In the genomic region with DNA sequence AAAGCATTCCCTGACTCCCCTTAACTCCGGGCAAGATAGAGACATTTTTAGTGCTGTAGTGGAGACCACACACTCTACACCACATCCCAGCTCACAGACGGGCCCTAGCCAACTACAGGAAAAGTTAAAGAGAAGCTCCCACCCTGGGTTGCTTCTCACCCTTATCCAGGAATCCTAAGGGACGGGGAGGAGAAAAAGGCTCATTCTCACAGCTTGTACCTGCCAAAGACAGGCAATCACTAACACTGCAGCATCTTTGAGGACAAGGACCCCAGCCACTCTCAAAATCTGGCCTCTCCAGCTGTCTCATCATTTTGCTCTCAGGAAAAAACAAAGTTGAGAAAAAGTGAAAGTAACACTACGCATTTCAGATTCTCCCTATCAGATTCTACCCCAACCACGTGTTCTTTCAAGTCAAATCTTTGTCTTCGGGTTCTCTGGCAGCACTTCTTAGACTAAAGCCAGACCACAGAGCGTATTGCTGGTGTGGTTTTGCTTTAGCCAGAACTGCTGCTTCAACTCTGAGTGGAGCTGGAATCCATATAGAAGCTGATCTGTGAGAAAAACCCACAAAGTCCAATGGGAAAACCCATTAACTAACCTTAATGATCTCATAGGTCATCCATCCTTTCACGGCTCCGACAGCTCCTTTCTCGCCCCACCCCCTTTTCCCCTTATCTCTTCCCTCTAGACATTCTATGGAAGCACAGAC, we compare ENCODE assay signal across 8 cellular contexts.
DNase-seq lines count a peak whose midpoint lies in the region; ATAC-seq and TF ChIP-seq lines count a peak whose summit lies in the region.

No MANE protein-coding gene starts in this region.

- peak overlapping the region; percentile 71 to 87 (median 78) for H3K4me3 Mint-ChIP-seq in naive thymus-derived CD8-positive, alpha-beta T cell

- ATAC-seq in GM21786 (IDR thresholded peaks at IDR 0.05; ENCODE audit: unreplicated experiment): peak; percentile 65
- peak; percentile 88 to 95 for ATAC-seq in naive thymus-derived CD8-positive, alpha-beta T cell

- peak overlapping the region; percentile 52 to 64 (median 61) for H3K27ac ChIP-seq in Peyer's patch

- no peaks in the 10 kb centered on the region for H3K9me3 ChIP-seq in Peyer's patch

- H3K4me1 ChIP-seq in Peyer's patch: no peaks in the 10 kb centered on the region

- no peaks in the 10 kb centered on the region for H3K27me3 Mint-ChIP-seq in naive thymus-derived CD8-positive, alpha-beta T cell

- H3K27ac Mint-ChIP-seq in naive thymus-derived CD8-positive, alpha-beta T cell: peak overlapping the region; percentile 89 to 98 (median 96)

- H3K36me3 ChIP-seq in Peyer's patch: no peaks in the 10 kb centered on the region

- H3K9me3 Mint-ChIP-seq in naive thymus-derived CD8-positive, alpha-beta T cell: no peaks in the 10 kb centered on the region

- H3K4me3 ChIP-seq in Peyer's patch (peak overlapping the region; percentile 16 to 27 (median 23)), cardiac fibroblast (replicated peaks in 1 of 2; ENCODE audit: low read depth in 2 of 2, low read length in 2 of 2) (peak overlapping the region; percentile 31 to 41)

- TF ChIP-seq CTCF in Peyer's patch (IDR thresholded peaks at IDR 0.05) (no peak), cardiac fibroblast (IDR thresholded peaks at IDR 0.05; ENCODE audit: low read depth, low read length) (no peak)

- H3K36me3 Mint-ChIP-seq in naive thymus-derived CD8-positive, alpha-beta T cell: no peaks in the 10 kb centered on the region

- H3K4me1 Mint-ChIP-seq in naive thymus-derived CD8-positive, alpha-beta T cell: peaks cover 5 to 45% (median 27%) of the 10 kb centered on the region in 4 donors

- no peaks in the 10 kb centered on the region for H3K27me3 ChIP-seq in Peyer's patch

- DNase-seq in EH (ENCODE audit: low read depth) (peak; percentile 91), Peyer's patch (peak in 2 of 3 donors; percentile 33 to 62), cardiac fibroblast (ENCODE audit: low read depth in 2 of 2) (peak; percentile 81 to 85), DMS 273 (lab: John Stamatoyannopoulos, UW; ENCODE audit: unreplicated experiment) (no peak), NCI-H1694 (lab: John Stamatoyannopoulos, UW) (no peak), NCI-H187 treated with DMSO at 0.1 percent for 48 hours (lab: John Stamatoyannopoulos, UW) (no peak)
- peak; percentile 3 to 80 (median 58) for DNase-seq in naive thymus-derived CD8-positive, alpha-beta T cell

- POLR2A ChIA-PET in naive thymus-derived CD8-positive, alpha-beta T cell (lab: Charles Lee): interaction anchor here (0.5 to 1.8 kb wide), 4 partner anchors 31 to 1554 kb away, joined by 3 to 20 read pairs (median 7); no protein-coding TSS in a partner anchor

- TF ChIP-seq POLR2A in Peyer's patch (IDR thresholded peaks at IDR 0.05): no peak

Comparison
In these comparisons a context has a peak if more than half of its experiments do, and no peak if none do; other contexts are left out.
1. DNase-seq: peak in EH (single experiment), Peyer's patch (2 of 3), cardiac fibroblast (2 of 2) and naive thymus-derived CD8-positive, alpha-beta T cell (10 of 10); none in DMS 273 (single experiment), NCI-H1694 (single experiment) and NCI-H187 treated with DMSO at 0.1 percent for 48 hours (single experiment).